1 cellular context compared by ENCODE assay signal in the genomic region with DNA sequence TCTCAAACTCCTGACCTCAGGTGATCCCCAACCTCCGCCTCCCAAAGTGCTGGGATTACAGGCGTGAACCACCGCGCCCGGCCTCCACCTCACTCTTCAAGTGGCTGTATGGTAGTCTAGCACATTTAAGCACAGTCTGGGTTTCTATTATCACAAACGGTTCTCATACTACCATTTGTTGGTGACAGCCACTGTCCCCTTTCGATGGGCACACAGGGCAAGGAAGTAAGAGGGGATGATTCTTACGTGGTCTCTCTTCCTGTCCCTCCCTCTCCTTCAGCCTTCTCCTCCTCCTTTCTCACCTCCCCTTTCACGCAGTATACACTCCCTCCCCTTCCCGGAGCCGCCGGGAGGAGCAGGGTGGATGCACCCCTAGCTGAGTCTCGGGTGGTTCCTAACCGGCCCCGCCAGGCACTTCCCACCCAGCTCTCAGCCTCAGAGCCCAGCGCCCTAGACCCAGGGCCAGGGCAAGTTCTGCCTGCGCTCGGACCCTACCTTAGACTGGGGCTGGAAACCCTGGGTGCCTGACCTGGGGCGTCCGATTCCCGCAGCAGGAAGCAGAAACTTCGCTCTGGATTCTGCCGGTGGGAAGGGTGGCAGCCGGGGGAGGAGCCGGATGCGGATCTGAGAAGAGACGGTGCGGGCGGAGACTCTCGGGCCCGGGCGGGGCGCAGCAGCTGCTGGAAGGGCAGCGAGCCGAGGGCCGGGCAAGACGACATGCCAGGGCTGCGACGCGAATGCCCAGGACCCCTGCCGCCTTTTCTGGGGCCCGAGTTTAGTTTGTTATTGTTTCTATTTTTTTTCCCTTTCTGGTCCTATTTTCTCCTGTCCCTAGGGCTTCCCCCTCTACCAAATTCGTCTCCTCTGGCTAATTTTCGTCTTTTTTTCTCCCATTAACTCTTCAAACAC.
TF ChIP-seq lines count a peak whose summit lies in the region.

A gene (minus strand): TSS at position 626 of the 909 bp plus-strand sequence. CDS start 5,062 bp downstream, outside the sequence.

TF ChIP-seq in HepG2, 621 proteins besides CTCF, POLR2A, EP300 and RAD21 (continued from another document and continues in another):
- TF ChIP-seq, protein P1, sequence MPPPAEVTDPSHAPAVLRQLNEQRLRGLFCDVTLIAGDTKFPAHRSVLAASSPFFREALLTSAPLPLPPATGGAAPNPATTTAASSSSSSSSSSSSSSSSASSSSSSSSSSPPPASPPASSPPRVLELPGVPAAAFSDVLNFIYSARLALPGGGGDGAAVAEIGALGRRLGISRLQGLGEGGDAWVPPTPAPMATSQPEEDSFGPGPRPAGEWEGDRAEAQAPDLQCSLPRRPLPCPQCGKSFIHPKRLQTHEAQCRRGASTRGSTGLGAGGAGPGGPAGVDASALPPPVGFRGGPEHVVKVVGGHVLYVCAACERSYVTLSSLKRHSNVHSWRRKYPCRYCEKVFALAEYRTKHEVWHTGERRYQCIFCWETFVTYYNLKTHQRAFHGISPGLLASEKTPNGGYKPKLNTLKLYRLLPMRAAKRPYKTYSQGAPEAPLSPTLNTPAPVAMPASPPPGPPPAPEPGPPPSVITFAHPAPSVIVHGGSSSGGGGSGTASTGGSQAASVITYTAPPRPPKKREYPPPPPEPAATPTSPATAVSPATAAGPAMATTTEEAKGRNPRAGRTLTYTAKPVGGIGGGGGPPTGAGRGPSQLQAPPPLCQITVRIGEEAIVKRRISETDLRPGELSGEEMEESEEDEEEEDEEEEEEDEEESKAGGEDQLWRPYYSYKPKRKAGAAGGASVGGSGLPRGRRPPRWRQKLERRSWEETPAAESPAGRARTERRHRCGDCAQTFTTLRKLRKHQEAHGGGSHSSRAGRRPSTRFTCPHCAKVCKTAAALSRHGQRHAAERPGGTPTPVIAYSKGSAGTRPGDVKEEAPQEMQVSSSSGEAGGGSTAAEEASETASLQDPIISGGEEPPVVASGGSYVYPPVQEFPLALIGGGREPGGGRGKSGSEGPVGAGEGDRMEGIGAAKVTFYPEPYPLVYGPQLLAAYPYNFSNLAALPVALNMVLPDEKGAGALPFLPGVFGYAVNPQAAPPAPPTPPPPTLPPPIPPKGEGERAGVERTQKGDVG (CRISPR knock-in tag; IDR thresholded peaks at IDR 0.05; ENCODE audit: borderline replicate concordance) = no peak
- TF ChIP-seq ZNF883 (CRISPR knock-in tag; IDR thresholded peaks at IDR 0.05; ENCODE audit: not compliant biosample characterization) = peak; percentile 82
- TF ChIP-seq, protein P2, sequence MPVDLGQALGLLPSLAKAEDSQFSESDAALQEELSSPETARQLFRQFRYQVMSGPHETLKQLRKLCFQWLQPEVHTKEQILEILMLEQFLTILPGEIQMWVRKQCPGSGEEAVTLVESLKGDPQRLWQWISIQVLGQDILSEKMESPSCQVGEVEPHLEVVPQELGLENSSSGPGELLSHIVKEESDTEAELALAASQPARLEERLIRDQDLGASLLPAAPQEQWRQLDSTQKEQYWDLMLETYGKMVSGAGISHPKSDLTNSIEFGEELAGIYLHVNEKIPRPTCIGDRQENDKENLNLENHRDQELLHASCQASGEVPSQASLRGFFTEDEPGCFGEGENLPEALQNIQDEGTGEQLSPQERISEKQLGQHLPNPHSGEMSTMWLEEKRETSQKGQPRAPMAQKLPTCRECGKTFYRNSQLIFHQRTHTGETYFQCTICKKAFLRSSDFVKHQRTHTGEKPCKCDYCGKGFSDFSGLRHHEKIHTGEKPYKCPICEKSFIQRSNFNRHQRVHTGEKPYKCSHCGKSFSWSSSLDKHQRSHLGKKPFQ (CRISPR knock-in tag; IDR thresholded peaks at IDR 0.05; ENCODE audit: insufficient replicate concordance) = peak; percentile 52
- no peak for TF ChIP-seq NR1H2 (CRISPR knock-in tag; IDR thresholded peaks at IDR 0.05; ENCODE audit: borderline replicate concordance, low read depth)
- peak; percentile 63; the same call in 1 of the 2 replicates for TF ChIP-seq SNAPC2 (CRISPR knock-in tag; IDR thresholded peaks at IDR 0.05)
- TF ChIP-seq ZBTB38 (CRISPR knock-in tag; IDR thresholded peaks at IDR 0.05) = no peak
- TF ChIP-seq ZNF709 (CRISPR knock-in tag; IDR thresholded peaks at IDR 0.05) = peak; percentile 66; the same call in 1 of the 2 replicates
- 0 out of 2 replicates have a peak, but pooled peaks have one; percentile 68 for TF ChIP-seq MAF1 (CRISPR knock-in tag; IDR thresholded peaks at IDR 0.05; ENCODE audit: borderline replicate concordance)
- TF ChIP-seq ZBTB1 (CRISPR knock-in tag; IDR thresholded peaks at IDR 0.05; ENCODE audit: borderline replicate concordance) = no peak; the same call in 1 of the 2 replicates
- no peak for TF ChIP-seq ATAD3A (CRISPR knock-in tag; IDR thresholded peaks at IDR 0.05)
- TF ChIP-seq, protein P3, sequence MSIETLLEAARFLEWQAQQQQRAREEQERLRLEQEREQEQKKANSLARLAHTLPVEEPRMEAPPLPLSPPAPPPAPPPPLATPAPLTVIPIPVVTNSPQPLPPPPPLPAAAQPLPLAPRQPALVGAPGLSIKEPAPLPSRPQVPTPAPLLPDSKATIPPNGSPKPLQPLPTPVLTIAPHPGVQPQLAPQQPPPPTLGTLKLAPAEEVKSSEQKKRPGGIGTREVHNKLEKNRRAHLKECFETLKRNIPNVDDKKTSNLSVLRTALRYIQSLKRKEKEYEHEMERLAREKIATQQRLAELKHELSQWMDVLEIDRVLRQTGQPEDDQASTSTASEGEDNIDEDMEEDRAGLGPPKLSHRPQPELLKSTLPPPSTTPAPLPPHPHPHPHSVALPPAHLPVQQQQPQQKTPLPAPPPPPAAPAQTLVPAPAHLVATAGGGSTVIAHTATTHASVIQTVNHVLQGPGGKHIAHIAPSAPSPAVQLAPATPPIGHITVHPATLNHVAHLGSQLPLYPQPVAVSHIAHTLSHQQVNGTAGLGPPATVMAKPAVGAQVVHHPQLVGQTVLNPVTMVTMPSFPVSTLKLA (IDR thresholded peaks at IDR 0.05) = no peak
- TF ChIP-seq RXRA (CRISPR knock-in tag; IDR thresholded peaks at IDR 0.05) = peak; percentile 80
- TF ChIP-seq CEBPB (IDR thresholded peaks at IDR 0.05; ENCODE audit: borderline replicate concordance, low read depth, low read length) = no peak
- no peak for TF ChIP-seq ZNF33A (CRISPR knock-in tag; IDR thresholded peaks at IDR 0.05; ENCODE audit: borderline replicate concordance)
- 0 out of 2 replicates have a peak, but pooled peaks have one; percentile 63 for TF ChIP-seq ZC3H13 (CRISPR knock-in tag; IDR thresholded peaks at IDR 0.05)
- no peak for TF ChIP-seq TEAD3 (CRISPR knock-in tag; optimal IDR thresholded peaks at IDR 0.05; ENCODE audit: borderline replicate concordance)
- peak; percentile 64; the same call in 1 of the 2 replicates for TF ChIP-seq ZNF607 (CRISPR knock-in tag; IDR thresholded peaks at IDR 0.05; ENCODE audit: borderline replicate concordance)
- TF ChIP-seq NFYB (CRISPR knock-in tag; IDR thresholded peaks at IDR 0.05) = peak; percentile 20; the same call in 1 of the 2 replicates
- TF ChIP-seq, protein P4, sequence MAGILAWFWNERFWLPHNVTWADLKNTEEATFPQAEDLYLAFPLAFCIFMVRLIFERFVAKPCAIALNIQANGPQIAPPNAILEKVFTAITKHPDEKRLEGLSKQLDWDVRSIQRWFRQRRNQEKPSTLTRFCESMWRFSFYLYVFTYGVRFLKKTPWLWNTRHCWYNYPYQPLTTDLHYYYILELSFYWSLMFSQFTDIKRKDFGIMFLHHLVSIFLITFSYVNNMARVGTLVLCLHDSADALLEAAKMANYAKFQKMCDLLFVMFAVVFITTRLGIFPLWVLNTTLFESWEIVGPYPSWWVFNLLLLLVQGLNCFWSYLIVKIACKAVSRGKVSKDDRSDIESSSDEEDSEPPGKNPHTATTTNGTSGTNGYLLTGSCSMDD (CRISPR knock-in tag; IDR thresholded peaks at IDR 0.05) = no peak
- peak; percentile 84 for TF ChIP-seq ZNF816 (CRISPR knock-in tag; IDR thresholded peaks at IDR 0.05; ENCODE audit: borderline replicate concordance)
- no peak for TF ChIP-seq TMF1 (CRISPR knock-in tag; IDR thresholded peaks at IDR 0.05; ENCODE audit: low read depth)
- no peak for TF ChIP-seq RELA (CRISPR knock-in tag; IDR thresholded peaks at IDR 0.05)
- peak; percentile 13; the same call in 1 of the 2 replicates for TF ChIP-seq SOX5 (CRISPR knock-in tag; IDR thresholded peaks at IDR 0.05; ENCODE audit: borderline replicate concordance)
- no peak for TF ChIP-seq KLF9 (CRISPR knock-in tag; IDR thresholded peaks at IDR 0.05; ENCODE audit: low read depth)
- no peak for TF ChIP-seq MBNL3 (CRISPR knock-in tag; conservative IDR thresholded peaks at IDR 0.05)
- peak; percentile 88 for TF ChIP-seq HDAC1 (CRISPR knock-in tag; IDR thresholded peaks at IDR 0.05)
- TF ChIP-seq, protein P5, sequence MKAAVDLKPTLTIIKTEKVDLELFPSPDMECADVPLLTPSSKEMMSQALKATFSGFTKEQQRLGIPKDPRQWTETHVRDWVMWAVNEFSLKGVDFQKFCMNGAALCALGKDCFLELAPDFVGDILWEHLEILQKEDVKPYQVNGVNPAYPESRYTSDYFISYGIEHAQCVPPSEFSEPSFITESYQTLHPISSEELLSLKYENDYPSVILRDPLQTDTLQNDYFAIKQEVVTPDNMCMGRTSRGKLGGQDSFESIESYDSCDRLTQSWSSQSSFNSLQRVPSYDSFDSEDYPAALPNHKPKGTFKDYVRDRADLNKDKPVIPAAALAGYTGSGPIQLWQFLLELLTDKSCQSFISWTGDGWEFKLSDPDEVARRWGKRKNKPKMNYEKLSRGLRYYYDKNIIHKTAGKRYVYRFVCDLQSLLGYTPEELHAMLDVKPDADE (CRISPR knock-in tag; IDR thresholded peaks at IDR 0.05) = no peak
- TF ChIP-seq SP5 (CRISPR knock-in tag; IDR thresholded peaks at IDR 0.05; ENCODE audit: borderline replicate concordance, low read depth) = peak; percentile 66
- no peak for TF ChIP-seq CBFB (CRISPR knock-in tag; IDR thresholded peaks at IDR 0.05)
- peak; percentile 62; the same call in 1 of the 2 replicates for TF ChIP-seq GATA4 (IDR thresholded peaks at IDR 0.05; ENCODE audit: borderline replicate concordance, low read depth)
- TF ChIP-seq ZSCAN25 (CRISPR knock-in tag; IDR thresholded peaks at IDR 0.05) = peak; percentile 75; the same call in 1 of the 2 replicates
- TF ChIP-seq, protein P6, sequence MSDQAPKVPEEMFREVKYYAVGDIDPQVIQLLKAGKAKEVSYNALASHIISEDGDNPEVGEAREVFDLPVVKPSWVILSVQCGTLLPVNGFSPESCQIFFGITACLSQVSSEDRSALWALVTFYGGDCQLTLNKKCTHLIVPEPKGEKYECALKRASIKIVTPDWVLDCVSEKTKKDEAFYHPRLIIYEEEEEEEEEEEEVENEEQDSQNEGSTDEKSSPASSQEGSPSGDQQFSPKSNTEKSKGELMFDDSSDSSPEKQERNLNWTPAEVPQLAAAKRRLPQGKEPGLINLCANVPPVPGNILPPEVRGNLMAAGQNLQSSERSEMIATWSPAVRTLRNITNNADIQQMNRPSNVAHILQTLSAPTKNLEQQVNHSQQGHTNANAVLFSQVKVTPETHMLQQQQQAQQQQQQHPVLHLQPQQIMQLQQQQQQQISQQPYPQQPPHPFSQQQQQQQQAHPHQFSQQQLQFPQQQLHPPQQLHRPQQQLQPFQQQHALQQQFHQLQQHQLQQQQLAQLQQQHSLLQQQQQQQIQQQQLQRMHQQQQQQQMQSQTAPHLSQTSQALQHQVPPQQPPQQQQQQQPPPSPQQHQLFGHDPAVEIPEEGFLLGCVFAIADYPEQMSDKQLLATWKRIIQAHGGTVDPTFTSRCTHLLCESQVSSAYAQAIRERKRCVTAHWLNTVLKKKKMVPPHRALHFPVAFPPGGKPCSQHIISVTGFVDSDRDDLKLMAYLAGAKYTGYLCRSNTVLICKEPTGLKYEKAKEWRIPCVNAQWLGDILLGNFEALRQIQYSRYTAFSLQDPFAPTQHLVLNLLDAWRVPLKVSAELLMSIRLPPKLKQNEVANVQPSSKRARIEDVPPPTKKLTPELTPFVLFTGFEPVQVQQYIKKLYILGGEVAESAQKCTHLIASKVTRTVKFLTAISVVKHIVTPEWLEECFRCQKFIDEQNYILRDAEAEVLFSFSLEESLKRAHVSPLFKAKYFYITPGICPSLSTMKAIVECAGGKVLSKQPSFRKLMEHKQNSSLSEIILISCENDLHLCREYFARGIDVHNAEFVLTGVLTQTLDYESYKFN (CRISPR knock-in tag; conservative IDR thresholded peaks at IDR 0.05) = peak; percentile 55
- TF ChIP-seq, protein P7, sequence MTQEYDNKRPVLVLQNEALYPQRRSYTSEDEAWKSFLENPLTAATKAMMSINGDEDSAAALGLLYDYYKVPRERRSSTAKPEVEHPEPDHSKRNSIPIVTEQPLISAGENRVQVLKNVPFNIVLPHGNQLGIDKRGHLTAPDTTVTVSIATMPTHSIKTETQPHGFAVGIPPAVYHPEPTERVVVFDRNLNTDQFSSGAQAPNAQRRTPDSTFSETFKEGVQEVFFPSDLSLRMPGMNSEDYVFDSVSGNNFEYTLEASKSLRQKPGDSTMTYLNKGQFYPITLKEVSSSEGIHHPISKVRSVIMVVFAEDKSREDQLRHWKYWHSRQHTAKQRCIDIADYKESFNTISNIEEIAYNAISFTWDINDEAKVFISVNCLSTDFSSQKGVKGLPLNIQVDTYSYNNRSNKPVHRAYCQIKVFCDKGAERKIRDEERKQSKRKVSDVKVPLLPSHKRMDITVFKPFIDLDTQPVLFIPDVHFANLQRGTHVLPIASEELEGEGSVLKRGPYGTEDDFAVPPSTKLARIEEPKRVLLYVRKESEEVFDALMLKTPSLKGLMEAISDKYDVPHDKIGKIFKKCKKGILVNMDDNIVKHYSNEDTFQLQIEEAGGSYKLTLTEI (CRISPR knock-in tag; conservative IDR thresholded peaks at IDR 0.05) = no peak
- TF ChIP-seq RFX3 (CRISPR knock-in tag; IDR thresholded peaks at IDR 0.05) = peak; percentile 33; the same call in 1 of the 2 replicates
- TF ChIP-seq ZNF567 (CRISPR knock-in tag; IDR thresholded peaks at IDR 0.05; ENCODE audit: borderline replicate concordance) = no peak
- peak; percentile 93 for TF ChIP-seq ZNF501 (CRISPR knock-in tag; IDR thresholded peaks at IDR 0.05)
- TF ChIP-seq, protein P8, sequence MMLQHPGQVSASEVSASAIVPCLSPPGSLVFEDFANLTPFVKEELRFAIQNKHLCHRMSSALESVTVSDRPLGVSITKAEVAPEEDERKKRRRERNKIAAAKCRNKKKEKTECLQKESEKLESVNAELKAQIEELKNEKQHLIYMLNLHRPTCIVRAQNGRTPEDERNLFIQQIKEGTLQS (CRISPR knock-in tag; IDR thresholded peaks at IDR 0.05) = no peak
- TF ChIP-seq, protein P9, sequence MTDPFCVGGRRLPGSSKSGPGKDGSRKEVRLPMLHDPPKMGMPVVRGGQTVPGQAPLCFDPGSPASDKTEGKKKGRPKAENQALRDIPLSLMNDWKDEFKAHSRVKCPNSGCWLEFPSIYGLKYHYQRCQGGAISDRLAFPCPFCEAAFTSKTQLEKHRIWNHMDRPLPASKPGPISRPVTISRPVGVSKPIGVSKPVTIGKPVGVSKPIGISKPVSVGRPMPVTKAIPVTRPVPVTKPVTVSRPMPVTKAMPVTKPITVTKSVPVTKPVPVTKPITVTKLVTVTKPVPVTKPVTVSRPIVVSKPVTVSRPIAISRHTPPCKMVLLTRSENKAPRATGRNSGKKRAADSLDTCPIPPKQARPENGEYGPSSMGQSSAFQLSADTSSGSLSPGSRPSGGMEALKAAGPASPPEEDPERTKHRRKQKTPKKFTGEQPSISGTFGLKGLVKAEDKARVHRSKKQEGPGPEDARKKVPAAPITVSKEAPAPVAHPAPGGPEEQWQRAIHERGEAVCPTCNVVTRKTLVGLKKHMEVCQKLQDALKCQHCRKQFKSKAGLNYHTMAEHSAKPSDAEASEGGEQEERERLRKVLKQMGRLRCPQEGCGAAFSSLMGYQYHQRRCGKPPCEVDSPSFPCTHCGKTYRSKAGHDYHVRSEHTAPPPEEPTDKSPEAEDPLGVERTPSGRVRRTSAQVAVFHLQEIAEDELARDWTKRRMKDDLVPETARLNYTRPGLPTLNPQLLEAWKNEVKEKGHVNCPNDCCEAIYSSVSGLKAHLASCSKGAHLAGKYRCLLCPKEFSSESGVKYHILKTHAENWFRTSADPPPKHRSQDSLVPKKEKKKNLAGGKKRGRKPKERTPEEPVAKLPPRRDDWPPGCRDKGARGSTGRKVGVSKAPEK (CRISPR knock-in tag; IDR thresholded peaks at IDR 0.05; ENCODE audit: borderline replicate concordance) = no peak
- TF ChIP-seq NCOA2 (CRISPR knock-in tag; IDR thresholded peaks at IDR 0.05) = 0 out of 2 replicates have a peak, but pooled peaks have one; percentile 10
